In the genomic region with DNA sequence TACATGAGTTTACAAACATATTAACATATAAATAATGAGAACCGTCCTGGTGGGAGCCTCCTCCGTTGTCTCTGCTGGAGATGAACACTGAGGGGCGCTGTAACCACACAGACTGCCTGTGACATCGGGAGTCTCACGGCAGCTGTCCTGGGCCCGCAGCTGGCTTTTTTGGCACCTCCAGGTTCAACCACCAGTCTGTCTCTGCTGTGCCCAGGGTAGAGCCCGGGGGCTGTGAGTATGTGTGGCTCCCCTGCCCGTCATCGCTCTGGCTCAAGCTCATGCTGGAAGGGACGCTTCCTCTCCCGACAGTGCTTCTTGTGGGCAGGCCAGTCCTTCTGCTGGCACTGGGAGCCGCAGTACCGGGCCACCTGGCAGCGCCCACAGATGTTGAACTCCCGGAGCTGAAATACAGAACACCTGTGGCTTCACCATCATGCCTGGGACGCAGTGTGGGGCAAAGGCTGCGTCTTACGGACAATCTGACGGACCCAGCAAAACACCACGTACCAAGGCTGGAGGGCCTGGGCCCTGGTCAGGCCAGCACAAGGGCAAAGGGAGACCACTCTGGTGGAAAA, we compare ENCODE assay signal across 12 cellular contexts. TPM values are rescaled to one million over a fixed set of nuclear protein-coding genes. Genes with fewer than 3 reads are reported as not detected.
DNase-seq lines count a peak whose midpoint lies in the region; ATAC-seq and TF ChIP-seq lines count a peak whose summit lies in the region.
"Had no signal": no experiment of that assay in that cellular context is flagged by ENCODE, and none has a peak within 500 bp of the region (broad histone marks: within the 10 kb centered on the region; RNA-seq: fewer than 3 reads in every experiment).

No MANE protein-coding gene starts in this region.

- H3K36me3 ChIP-seq in Loucy (ENCODE audit: insufficient read depth, low read length), result peaks cover 3% of the 10 kb centered on the region; the same call in 1 of the 2 replicates

- no peak overlapping the region for H3K9ac ChIP-seq in Loucy (ENCODE audit: low read depth, low read length, poor library complexity, severe bottlenecking)

- no peak overlapping the region for H2AFZ ChIP-seq in Loucy (ENCODE audit: low read length)

- ATAC-seq in GM18867 (IDR thresholded peaks at IDR 0.05; ENCODE audit: unreplicated experiment), result no peak

- H3K9me3 ChIP-seq in Loucy (ENCODE audit: insufficient read depth, low read depth, low read length), result no peaks in the 10 kb centered on the region
- H3K9me3 ChIP-seq: left lung, upper lobe of left lung had no signal

- H3K4me1 Mint-ChIP-seq in chondrocyte (ENCODE audit: low read depth), result peaks cover 13% of the 10 kb centered on the region
- H3K4me1 Mint-ChIP-seq in osteocyte (ENCODE audit: unreplicated experiment), result peaks cover 18% of the 10 kb centered on the region

- H3K4me3 ChIP-seq in Loucy (ENCODE audit: low read length, poor library complexity, severe bottlenecking), result no peak overlapping the region
- H3K4me3 ChIP-seq: coronary artery, left lung, upper lobe of left lung had no signal

- peaks cover 12% of the 10 kb centered on the region for H4K20me1 ChIP-seq in Loucy (ENCODE audit: insufficient read depth, low read length, poor library complexity, severe bottlenecking)

- H3K27me3 Mint-ChIP-seq in chondrocyte (ENCODE audit: low read depth) (no peaks in the 10 kb centered on the region), osteocyte (ENCODE audit: unreplicated experiment) (no peaks in the 10 kb centered on the region)

- peaks cover 5% of the 10 kb centered on the region for H3K36me3 Mint-ChIP-seq in chondrocyte (ENCODE audit: low read depth)
- H3K36me3 Mint-ChIP-seq in osteocyte (ENCODE audit: unreplicated experiment), result peaks cover 22% of the 10 kb centered on the region

- TF ChIP-seq CTCF in Loucy (conservative IDR thresholded peaks at IDR 0.05; ENCODE audit: low read length) (peak; percentile 68), chondrocyte (IDR thresholded peaks at IDR 0.05) (peak; percentile 61), osteocyte (IDR thresholded peaks at IDR 0.05) (peak; percentile 33)

- no peak overlapping the region for H3K4me2 ChIP-seq in Loucy (ENCODE audit: low read depth, low read length, poor library complexity, severe bottlenecking)

- peaks cover 11% of the 10 kb centered on the region for H3K4me1 ChIP-seq in Loucy (ENCODE audit: insufficient read depth, low read length, poor library complexity, severe bottlenecking)

- peaks cover 17% of the 10 kb centered on the region for H3K79me2 ChIP-seq in Loucy (ENCODE audit: insufficient read depth, low read length)

- H3K9me3 Mint-ChIP-seq in chondrocyte (ENCODE audit: low read depth) (no peaks in the 10 kb centered on the region), osteocyte (ENCODE audit: unreplicated experiment) (no peaks in the 10 kb centered on the region)

- no peaks in the 10 kb centered on the region for H3K9me2 ChIP-seq in Loucy (replicated peaks; ENCODE audit: low read depth, low read length)

- no peaks in the 10 kb centered on the region for H3K27me3 ChIP-seq in Loucy (ENCODE audit: insufficient read depth, low read length, poor library complexity, severe bottlenecking)
- H3K27me3 ChIP-seq: left lung, upper lobe of left lung had no signal

- H3K4me3 Mint-ChIP-seq in chondrocyte (ENCODE audit: unreplicated experiment) (no peak overlapping the region), osteocyte (ENCODE audit: unreplicated experiment) (no peak overlapping the region)

- H3K27ac Mint-ChIP-seq in chondrocyte (ENCODE audit: unreplicated experiment) (no peak overlapping the region), osteocyte (ENCODE audit: unreplicated experiment) (no peak overlapping the region)

- DNase-seq in NOMO-1 treated with DMSO at 0.1 percent for 48 hours (lab: John Stamatoyannopoulos, UW; ENCODE audit: unreplicated experiment) (peak; percentile 44), NOMO-1 treated with dmso at 0.1 percent for 144 hours (lab: John Stamatoyannopoulos, UW; ENCODE audit: unreplicated experiment) (no peak), chondrocyte (ENCODE audit: low spot score) (no peak), osteocyte (ENCODE audit: extremely low spot score, unreplicated experiment) (no peak), NCI-H510A treated with DMSO at 0.1 percent for 48 hours (lab: John Stamatoyannopoulos, UW) (no peak)
- no peak for DNase-seq in activated CD8-positive, alpha-beta memory T cell treated with anti-CD3 and anti-CD28 coated beads, Interleukin-2, amount 50 U/mL, for 4 hours
- DNase-seq: left lung, NCI-H524 treated with DMSO at 0.1 percent for 48 hours had no signal

- H3F3A ChIP-seq in Loucy (ENCODE audit: low read depth), result no peaks in the 10 kb centered on the region

RNA-seq across cellular contexts. Expression of a gene that starts 3.6 kb away (rescaled TPM):
- 25.8 to 33.9 TPM (median 27.9 TPM) in 3 replicates for total RNA-seq in chondrocyte
- total RNA-seq in osteocyte, result 37.3 and 39.5 TPM in 2 replicates

RNA-seq across cellular contexts. Expression of a gene that starts 7.9 kb away (rescaled TPM):
- total RNA-seq in chondrocyte (32.5 to 34.8 TPM (median 33.0 TPM) in 3 replicates), osteocyte (30.3 and 31.4 TPM in 2 replicates)

RNA-seq across cellular contexts. Expression of a gene that starts 23.1 kb away (rescaled TPM):
- total RNA-seq in chondrocyte (24.5 to 27.3 TPM (median 27.2 TPM) in 3 replicates), osteocyte (28.7 and 30.2 TPM in 2 replicates)

RNA-seq across cellular contexts. Expression of a gene that starts 30.7 kb away (rescaled TPM):
- total RNA-seq in chondrocyte, result 50.6 to 55.4 TPM (median 53.5 TPM) in 3 replicates
- 51.9 and 53.8 TPM in 2 replicates for total RNA-seq in osteocyte

RNA-seq across cellular contexts. Expression of a gene that starts 32.2 kb away (rescaled TPM):
- total RNA-seq in chondrocyte (3.6 to 4.2 TPM (median 4.1 TPM) in 3 replicates), osteocyte (7.1 and 7.2 TPM in 2 replicates)
